In genomic region chr2:178109813-178110212, GRCh38 we compare ENCODE assay signal across 8 cellular contexts. TPM values are rescaled to one million over a fixed set of nuclear protein-coding genes. Genes with fewer than 3 reads are reported as not detected.
A peak's percentile ranks its signal among the peaks of the same experiment; 100 is the strongest.
DNase-seq lines count a peak whose midpoint lies in the region; ATAC-seq and TF ChIP-seq lines count a peak whose summit lies in the region.

No MANE protein-coding gene starts in this region.

- H3K36me3 Mint-ChIP-seq in MCF 10A (ENCODE audit: insufficient read depth, unreplicated experiment) = no peaks in the 10 kb centered on the region

- H3K36me3 ChIP-seq in BJ (ENCODE audit: control insufficient read depth, insufficient read depth, low read length) = no peaks in the 10 kb centered on the region
- no peaks in the 10 kb centered on the region for H3K36me3 ChIP-seq in lower lobe of right lung

- H3K4me3 ChIP-seq in BJ (ENCODE audit: low read depth, low read length) (no peak overlapping the region), lower lobe of right lung (no peak overlapping the region)

- H3K9me3 Mint-ChIP-seq in MCF 10A (ENCODE audit: unreplicated experiment) = no peaks in the 10 kb centered on the region

- H3K9me3 ChIP-seq in lower lobe of right lung = no peaks in the 10 kb centered on the region

- ATAC-seq in lower lobe of right lung (no peak), GM18870 (IDR thresholded peaks at IDR 0.05; ENCODE audit: unreplicated experiment) (no peak), HG03175 (IDR thresholded peaks at IDR 0.05; ENCODE audit: unreplicated experiment) (no peak), GM21528 (IDR thresholded peaks at IDR 0.05; ENCODE audit: low FRiP score, unreplicated experiment) (no peak)

- POLR2A ChIA-PET in BJ (lab: Charles Lee) (no interaction called here), MCF 10A (lab: Yijun Ruan, JAX) (interaction anchor here (0.8 to 4.8 kb wide), 3 partner anchors 253 to 413 kb away, joined by 3 to 61 read pairs (median 3); no protein-coding TSS in a partner anchor)

- H3K4me1 ChIP-seq in lower lobe of right lung = peaks cover 14% of the 10 kb centered on the region

- H3K27me3 Mint-ChIP-seq in MCF 10A (ENCODE audit: insufficient read depth, unreplicated experiment) = no peaks in the 10 kb centered on the region

- CTCF ChIA-PET in BJ (lab: Yijun Ruan, JAX) (interaction anchor here (1.0 to 2.9 kb wide), 3 partner anchors 9 to 124 kb away, joined by 3 to 12 read pairs (median 3); no protein-coding TSS in a partner anchor), MCF 10A (lab: Yijun Ruan, JAX) (interaction anchor here (0.7 to 6.1 kb wide), 7 partner anchors 14 to 1362 kb away, joined by 3 to 67 read pairs (median 7); no protein-coding TSS in a partner anchor)

- H3K4me1 Mint-ChIP-seq in MCF 10A (ENCODE audit: insufficient read depth, unreplicated experiment) = peaks cover 11% of the 10 kb centered on the region

- BruUV-seq in MCF 10A (replicated peaks; lab: Mats Ljungman, UMichigan) = no TSS peak

- intact Hi-C loops in MCF 10A (cut with micrococcal nuclease) = loop anchor here (5.0 to 10.0 kb wide), 3 partner anchors 313 to 1165 kb away; no protein-coding TSS in a partner anchor
- intact Hi-C loops in lower lobe of right lung (cut with DNase I) = no loop called here

- H3K27ac Mint-ChIP-seq in MCF 10A (ENCODE audit: low read depth, unreplicated experiment) = no peak overlapping the region

- H3K4me3 Mint-ChIP-seq in MCF 10A (ENCODE audit: unreplicated experiment) = no peak overlapping the region

- TF ChIP-seq CTCF in BJ (IDR thresholded peaks at IDR 0.05; ENCODE audit: insufficient read depth, low read depth, low read length) (peak; percentile 55), MCF 10A (IDR thresholded peaks at IDR 0.05; ENCODE audit: unreplicated experiment) (peak; percentile 46), lower lobe of right lung (IDR thresholded peaks at IDR 0.05) (peak; percentile 57)

- H3K27me3 ChIP-seq in BJ (ENCODE audit: control insufficient read depth, insufficient read depth, low read length) = no peaks in the 10 kb centered on the region
- H3K27me3 ChIP-seq in lower lobe of right lung (ENCODE audit: low read depth) = no peaks in the 10 kb centered on the region

- H3K27ac ChIP-seq in lower lobe of right lung = no peak overlapping the region

- DNase-seq in BJ (ENCODE audit: low read depth) (no peak), H4 (ENCODE audit: low spot score) (peak; percentile 48), NCI-H345 treated with DMSO at 0.1 percent for 48 hours (lab: John Stamatoyannopoulos, UW; ENCODE audit: unreplicated experiment) (peak; percentile 45), MCF 10A (ENCODE audit: unreplicated experiment) (peak; percentile 56), lower lobe of right lung (no peak)

RNA-seq across cellular contexts. Expression of gene RBM45, which starts 2.4 kb away (rescaled TPM):
- 5.4 and 9.6 TPM in 2 replicates for polyA plus RNA-seq in BJ (2011; rRNA removed)
- polyA minus RNA-seq in BJ (2011; rRNA and poly(A)+ RNA removed) = 3.4 and 3.6 TPM in 2 replicates
- 17.8 and 19.7 TPM in 2 replicates for total RNA-seq in H4 (2014; rRNA removed; shearing (Covaris generic))
- total RNA-seq in MCF 10A (2022) (12.7 and 14.5 TPM in 2 replicates), lower lobe of right lung (11.7 TPM)

RNA-seq across cellular contexts. Expression of gene PDE11A, which starts 37.2 kb away (rescaled TPM):
- 0.53 and 1.2 TPM in 2 replicates for polyA plus RNA-seq in BJ (2011; rRNA removed)
- 0.87 and 1.6 TPM in 2 replicates for polyA minus RNA-seq in BJ (2011; rRNA and poly(A)+ RNA removed)
- total RNA-seq in H4 (2014; rRNA removed; shearing (Covaris generic)) = 0.60 and 0.70 TPM in 2 replicates
- not detected in 2 replicates for total RNA-seq in MCF 10A (2022)
- total RNA-seq in lower lobe of right lung = 0.27 TPM

Comparison
In these comparisons a context has a peak if more than half of its experiments do, and no peak if none do; other contexts are left out.
1. DNase-seq: peak in H4 (single experiment), NCI-H345 treated with DMSO at 0.1 percent for 48 hours (single experiment) and MCF 10A (single experiment); none in BJ (single experiment) and lower lobe of right lung (single experiment).
2. Peak in every context shown above with its lines, with median percentiles within 50 percentile points of each other: CTCF ChIP-seq.